Comparison of ENCODE assay signal across 8 cellular contexts in genomic region chr5:6837519-6838110, GRCh38.
DNase-seq lines count a peak whose midpoint lies in the region; TF ChIP-seq lines count a peak whose summit lies in the region.

No MANE protein-coding gene starts in this region.

- H3K36me3 ChIP-seq in A673 (ENCODE audit: insufficient read depth, low read length, poor library complexity, severe bottlenecking) (no peaks in the 10 kb centered on the region), suprapubic skin (no peaks in the 10 kb centered on the region)

- WGBS in suprapubic skin: 53% methylated on average over 9 of the region's 9 CpGs

- no peaks in the 10 kb centered on the region for H3K9me3 ChIP-seq in A673 (ENCODE audit: low read depth, low read length, poor library complexity, severe bottlenecking)
- H3K9me3 ChIP-seq in suprapubic skin: no peaks in the 10 kb centered on the region

- H3K27me3 ChIP-seq in A673 (replicated peaks; ENCODE audit: insufficient read depth, low read depth, low read length, poor library complexity) (peaks cover 29% of the 10 kb centered on the region), suprapubic skin (peaks cover 3% of the 10 kb centered on the region)

- no peak overlapping the region for H3K4me3 ChIP-seq in A673 (ENCODE audit: low read depth, low read length, poor library complexity, severe bottlenecking)
- H3K4me3 ChIP-seq in GM12864 (ENCODE audit: low read depth, low read length): no peak overlapping the region
- H3K4me3 ChIP-seq in suprapubic skin: no peak overlapping the region

- no TSS peak for BruUV-seq in A673 (replicated peaks; lab: Mats Ljungman, UMichigan)

- intact Hi-C loops in A673 (cut with micrococcal nuclease; ENCODE audit: unreplicated experiment): loop anchor here (1.0 to 5.0 kb wide), 2 partner anchors 71 to 1345 kb away; no protein-coding TSS in a partner anchor

- no peak for TF ChIP-seq EP300 in suprapubic skin (IDR thresholded peaks at IDR 0.05)

- H3K27ac ChIP-seq in A673 (ENCODE audit: low read depth, low read length, poor library complexity, severe bottlenecking): no peak overlapping the region
- H3K27ac ChIP-seq in suprapubic skin: no peak overlapping the region

- peak; percentile 63 for DNase-seq in A673 (ENCODE audit: low spot score)
- DNase-seq in GM12864 (ENCODE audit: low read depth): no peak
- peak; percentile 5 for DNase-seq in T-helper 9 cell
- peak; percentile 19 for DNase-seq in hepatic stellate cell (ENCODE audit: low spot score)
- DNase-seq in HuH-7.5 (ENCODE audit: low spot score): no peak
- DNase-seq in NCI-H1092 (lab: John Stamatoyannopoulos, UW): no peak
- DNase-seq in suprapubic skin (ENCODE audit: low spot score in 2 of 2): no peak
- DNase-seq in NOMO-1 treated with dmso at 0.1 percent for 144 hours (lab: John Stamatoyannopoulos, UW; ENCODE audit: unreplicated experiment): no peak

- H3K4me1 ChIP-seq in A673 (ENCODE audit: insufficient read depth, low read length, poor library complexity, severe bottlenecking): no peaks in the 10 kb centered on the region
- H3K4me1 ChIP-seq in suprapubic skin: no peaks in the 10 kb centered on the region

- peak; percentile 84 for TF ChIP-seq CTCF in A673 (conservative IDR thresholded peaks at IDR 0.05; ENCODE audit: low read depth, low read length)
- TF ChIP-seq CTCF in GM12864 (IDR thresholded peaks at IDR 0.05; ENCODE audit: low read depth, low read length, missing control alignments): peak; percentile 93
- no peak for TF ChIP-seq CTCF in suprapubic skin (IDR thresholded peaks at IDR 0.05)

- POLR2A ChIA-PET in A673 (lab: Charles Lee; ENCODE audit: low non-redundant PET): no interaction called here

- TF ChIP-seq POLR2A in suprapubic skin (IDR thresholded peaks at IDR 0.05): no peak

- CTCF ChIA-PET in A673 (lab: Charles Lee): interaction anchor here (0.5 kb wide), 1 partner anchor 240 kb away, joined by 3 read pairs; no protein-coding TSS in a partner anchor

Comparison
In these comparisons a context has a peak if more than half of its experiments do, and no peak if none do; other contexts are left out.
1. DNase-seq: peak in A673 (single experiment), T-helper 9 cell (single experiment) and hepatic stellate cell (single experiment); none in GM12864 (single experiment), HuH-7.5 (single experiment), NCI-H1092 (single experiment), suprapubic skin (0 of 2) and NOMO-1 treated with dmso at 0.1 percent for 144 hours (single experiment).
2. CTCF ChIP-seq: peak in A673 (single experiment) and GM12864 (single experiment); none in suprapubic skin (0 of 2).